20 cellular contexts compared by ENCODE assay signal in genomic region chr1:226790545-226791181, GRCh38.
"Had no signal": no experiment of that assay in that cellular context is flagged by ENCODE, and none has a peak within 500 bp of the region (broad histone marks: within the 10 kb centered on the region; RNA-seq: fewer than 3 reads in every experiment).

No MANE protein-coding gene starts in this region.

- H3K4me3 ChIP-seq: esophagus muscularis mucosa, gastroesophageal sphincter, left lung, lower lobe of right lung, sigmoid colon, skin epidermis, testis, tibial nerve, upper lobe of right lung, vagina had no signal

- H3K4me3 Mint-ChIP-seq: dendritic cell treated with granulocyte-macrophage colony-stimulating factor and Interleukin-4, amounts not matched to agents 40 ng/mL and 50 ng/mL, for 4 days; effector memory CD8-positive, alpha-beta T cell; memory B cell; mesothelial cell of epicardium; natural killer cell; neural crest cell; stimulated activated naive CD8-positive, alpha-beta T cell treated with anti-CD3 and anti-CD28 coated beads, Interleukin-15, amount 100 ng/mL, for 72 hours had no signal

- H3K27ac Mint-ChIP-seq: dendritic cell treated with granulocyte-macrophage colony-stimulating factor and Interleukin-4, amounts not matched to agents 40 ng/mL and 50 ng/mL, for 4 days; effector memory CD8-positive, alpha-beta T cell; memory B cell; mesothelial cell of epicardium; natural killer cell; stimulated activated naive CD8-positive, alpha-beta T cell treated with anti-CD3 and anti-CD28 coated beads, Interleukin-15, amount 100 ng/mL, for 72 hours had no signal

- H3K36me3 Mint-ChIP-seq: memory B cell, mesothelial cell of epicardium, natural killer cell had no signal

- DNase-seq: effector memory CD8-positive, alpha-beta T cell; glutamatergic neuron; islet precursor cell; left lung; lower lobe of right lung; natural killer cell; posterior cingulate gyrus; sigmoid colon; stimulated activated naive CD8-positive, alpha-beta T cell treated with anti-CD3 and anti-CD28 coated beads, Interleukin-15, amount 100 ng/mL, for 72 hours; testis; upper lobe of right lung had no signal

- H3K27me3 Mint-ChIP-seq: effector memory CD8-positive, alpha-beta T cell; memory B cell; stimulated activated naive CD8-positive, alpha-beta T cell treated with anti-CD3 and anti-CD28 coated beads, Interleukin-15, amount 100 ng/mL, for 72 hours had no signal

- H3K9me3 Mint-ChIP-seq: dendritic cell treated with granulocyte-macrophage colony-stimulating factor and Interleukin-4, amounts not matched to agents 40 ng/mL and 50 ng/mL, for 4 days; effector memory CD8-positive, alpha-beta T cell; memory B cell; mesothelial cell of epicardium; natural killer cell; neural crest cell; stimulated activated naive CD8-positive, alpha-beta T cell treated with anti-CD3 and anti-CD28 coated beads, Interleukin-15, amount 100 ng/mL, for 72 hours had no signal

- H3K4me1 Mint-ChIP-seq: mesothelial cell of epicardium, natural killer cell had no signal

- ATAC-seq: effector memory CD8-positive, alpha-beta T cell; gastroesophageal sphincter; left lung; lower lobe of right lung; natural killer cell; stimulated activated naive CD8-positive, alpha-beta T cell treated with anti-CD3 and anti-CD28 coated beads, Interleukin-15, amount 100 ng/mL, for 72 hours; upper lobe of right lung had no signal
